ENCODE assay signal across 17 cellular contexts in the genomic region with DNA sequence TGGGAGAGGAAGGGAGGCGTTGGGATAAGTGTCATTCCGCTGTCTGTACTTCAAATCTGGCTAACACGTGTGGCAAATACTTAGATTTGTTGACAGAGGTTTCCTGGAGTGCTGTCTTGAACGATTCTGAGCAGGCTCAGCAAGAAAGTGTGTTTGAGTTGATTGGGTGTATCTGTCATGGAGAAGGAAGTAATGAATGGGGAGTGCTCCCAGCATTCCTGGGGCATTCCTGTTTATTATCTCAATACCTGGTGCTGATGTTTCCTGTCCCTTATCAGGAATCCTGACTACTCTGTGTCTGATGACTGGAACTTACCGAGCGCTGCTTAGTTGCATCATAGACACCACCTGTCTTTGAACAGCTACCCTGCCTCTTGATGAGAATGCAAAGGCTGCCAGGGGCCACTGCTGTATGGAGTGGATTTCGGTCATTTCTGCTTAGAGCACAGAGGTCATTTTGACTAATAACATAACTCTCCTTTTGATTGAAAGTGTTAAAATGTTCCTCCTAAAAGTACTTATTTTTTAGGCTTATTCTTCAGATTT. TPM values are rescaled to one million over a fixed set of nuclear protein-coding genes. Genes with fewer than 3 reads are reported as not detected.
A peak's percentile ranks its signal among the peaks of the same experiment; 100 is the strongest.
DNase-seq lines count a peak whose midpoint lies in the region; ATAC-seq, FAIRE-seq and TF ChIP-seq lines count a peak whose summit lies in the region.
"Had no signal": no experiment of that assay in that cellular context is flagged by ENCODE, and none has a peak within 500 bp of the region (broad histone marks: within the 10 kb centered on the region; RNA-seq: fewer than 3 reads in every experiment).

No MANE protein-coding gene starts in this region.

- H3K9me3 ChIP-seq in Panc1 (ENCODE audit: control insufficient read depth, insufficient read depth, low read depth, low read length) (no peaks in the 10 kb centered on the region), hepatocyte (ENCODE audit: low read depth) (no peaks in the 10 kb centered on the region), trophoblast cell (ENCODE audit: insufficient read depth, low read depth, low read length) (no peaks in the 10 kb centered on the region), HepG2 (ENCODE audit: low read length) (no peaks in the 10 kb centered on the region), testis (no peaks in the 10 kb centered on the region)
- H3K9me3 ChIP-seq: BLaER1, Peyer's patch had no signal

- H3K4me2 ChIP-seq in hepatocyte: no peak overlapping the region
- H3K4me2 ChIP-seq in trophoblast cell (ENCODE audit: low read length): no peak overlapping the region
- H3K4me2 ChIP-seq in HepG2 (ENCODE audit: low read depth, low read length): no peak overlapping the region
- H3K4me2 ChIP-seq: BLaER1 had no signal

- peak; percentile 35 for DNase-seq in DMS53 treated with DMSO at 0.1 percent for 48 hours (lab: John Stamatoyannopoulos, UW; ENCODE audit: unreplicated experiment)
- no peak for DNase-seq in Panc1 (ENCODE audit: low read depth, low spot score)
- peak; percentile 40 for DNase-seq in hepatocyte (ENCODE audit: low spot score)
- peak; percentile 87 to 90 for DNase-seq in trophoblast cell
- DNase-seq in stimulated activated naive CD4-positive, alpha-beta T cell (lab: John Stamatoyannopoulos, UW): no peak
- no peak for DNase-seq in HepG2 (ENCODE audit: low spot score)
- no peak for DNase-seq in testis
- DNase-seq: DMS 273 treated with DMSO at 0.1 percent for 48 hours, GM23248, NCI-H1436, NCI-H2081 treated with DMSO at 0.1 percent for 48 hours, NCI-H748 treated with DMSO at 0.1 percent for 48 hours, Peyer's patch, Right ventricle myocardium superior had no signal

- H3K14ac ChIP-seq in trophoblast cell (ENCODE audit: low read length): no peak overlapping the region

- no peaks in the 10 kb centered on the region for H3K79me1 ChIP-seq in trophoblast cell (ENCODE audit: low read length)

- TF ChIP-seq CTCF in Panc1 (IDR thresholded peaks at IDR 0.05): no peak
- TF ChIP-seq CTCF in hepatocyte (IDR thresholded peaks at IDR 0.05; ENCODE audit: poor library complexity): no peak
- no peak for TF ChIP-seq CTCF in HepG2 (CRISPR knock-in tag; IDR thresholded peaks at IDR 0.05)
- no peak for TF ChIP-seq CTCF in testis (IDR thresholded peaks at IDR 0.05)

- intact Hi-C loops in Panc1 (cut with micrococcal nuclease; ENCODE audit: unreplicated experiment): no loop called here
- intact Hi-C loops in HepG2 (cut with micrococcal nuclease; ENCODE audit: unreplicated experiment): no loop called here
- intact Hi-C loops in testis (cut with DNase I; ENCODE audit: low total_unique reads): no loop called here

- CTCF ChIA-PET in Panc1 (lab: Charles Lee) (interaction anchor here (0.7 kb wide), 1 partner anchor 68 kb away, joined by 4 read pairs; no protein-coding TSS in a partner anchor), HepG2 (lab: Yijun Ruan, JAX; ENCODE audit: low intra/inter-chr PET ratio, low total read pairs) (no interaction called here)

- H3K4me3 ChIP-seq in Panc1 (ENCODE audit: low read depth in 2 of 2, low read length in 2 of 2): no peak overlapping the region
- no peak overlapping the region for H3K4me3 ChIP-seq in hepatocyte
- no peak overlapping the region for H3K4me3 ChIP-seq in trophoblast cell (ENCODE audit: low read depth, low read length)
- H3K4me3 ChIP-seq in HepG2 (replicated peaks in 1 of 3; ENCODE audit: insufficient read depth in 1 of 3, low read depth in 2 of 3, low read length in 3 of 3): no peak overlapping the region
- H3K4me3 ChIP-seq in testis: no peak overlapping the region
- H3K4me3 ChIP-seq: BLaER1, GM23248, Peyer's patch had no signal

- H3K9ac ChIP-seq in trophoblast cell (ENCODE audit: low read length): no peak overlapping the region
- H3K9ac ChIP-seq in HepG2 (ENCODE audit: insufficient read depth, low read depth, low read length): no peak overlapping the region
- H3K9ac ChIP-seq: BLaER1, GM23248 had no signal

- no peak overlapping the region for H2AK5ac ChIP-seq in trophoblast cell (ENCODE audit: low read length)

- TF ChIP-seq POLR2A in HepG2 (IDR thresholded peaks at IDR 0.05; ENCODE audit: insufficient read depth in 1 of 2, low read depth in 2 of 2, low read length in 2 of 2) (no peak), testis (IDR thresholded peaks at IDR 0.05) (no peak)

- no peak for TF ChIP-seq EP300 in HepG2 (IDR thresholded peaks at IDR 0.05; ENCODE audit: low read depth in 2 of 2, low read length in 2 of 2)
- TF ChIP-seq EP300 in HepG2 (CRISPR knock-in tag; IDR thresholded peaks at IDR 0.05; ENCODE audit: borderline replicate concordance): no peak

- no peak overlapping the region for H4K8ac ChIP-seq in trophoblast cell (ENCODE audit: low read depth, low read length)

- in situ Hi-C loops in Panc1 (cut with HindIII; ENCODE audit: low pct_unique_long_range_greater_than_20kb, low sequenced_read_pairs): no loop called here
- in situ Hi-C loops in HepG2 (cut with HindIII; ENCODE audit: extremely low pct_ligation_motif_present, low pct_unique_long_range_greater_than_20kb): no loop called here

- H4K12ac ChIP-seq in trophoblast cell (ENCODE audit: low read depth, low read length): no peak overlapping the region

- no peak overlapping the region for H3K18ac ChIP-seq in trophoblast cell (ENCODE audit: low read length)

- no peak for FAIRE-seq in HepG2 (lab: Jason Lieb, UNC)
- FAIRE-seq: GM18507 had no signal

- no peaks in the 10 kb centered on the region for H4K20me1 ChIP-seq in hepatocyte (ENCODE audit: insufficient read depth, poor library complexity, severe bottlenecking)
- H4K20me1 ChIP-seq in HepG2 (ENCODE audit: insufficient read depth, low read length): no peaks in the 10 kb centered on the region
- H4K20me1 ChIP-seq: BLaER1 had no signal

- H3K9me2 ChIP-seq in hepatocyte (replicated peaks; ENCODE audit: insufficient read depth): no peaks in the 10 kb centered on the region

- H2AFZ ChIP-seq in hepatocyte (no peak overlapping the region), trophoblast cell (ENCODE audit: insufficient read depth, low read length, poor library complexity) (no peak overlapping the region), HepG2 (ENCODE audit: low read length) (no peak overlapping the region)
- H2AFZ ChIP-seq: GM23248 had no signal

- H2BK12ac ChIP-seq in trophoblast cell (ENCODE audit: low read length): no peak overlapping the region

- ATAC-seq in Panc1: no peak
- ATAC-seq in HepG2: no peak
- ATAC-seq: HCT116 had no signal

- POLR2A ChIA-PET in Panc1 (lab: Charles Lee) (no interaction called here), HepG2 (lab: Yijun Ruan, JAX) (no interaction called here)

- H3K27ac ChIP-seq in Panc1 (ENCODE audit: low read length) (no peak overlapping the region), hepatocyte (peak overlapping the region; percentile 11), trophoblast cell (ENCODE audit: low read depth, low read length) (no peak overlapping the region), HepG2 (ENCODE audit: extremely low read length, insufficient read depth, low read length) (no peak overlapping the region), testis (no peak overlapping the region)
- H3K27ac ChIP-seq: BLaER1, GM23248, Peyer's patch had no signal

- H3K4me1 ChIP-seq in Panc1 (ENCODE audit: control insufficient read depth, insufficient read depth, low read length) (no peaks in the 10 kb centered on the region), hepatocyte (ENCODE audit: insufficient read depth) (no peaks in the 10 kb centered on the region), trophoblast cell (ENCODE audit: control insufficient read depth in 1 of 2, insufficient read depth in 2 of 2, low read length in 2 of 2) (peaks cover 0 to 7% of the 10 kb centered on the region in 2 experiments), HepG2 (ENCODE audit: insufficient read depth, low read length) (no peaks in the 10 kb centered on the region), testis (no peaks in the 10 kb centered on the region)
- H3K4me1 ChIP-seq: BLaER1, Peyer's patch had no signal

- H4K91ac ChIP-seq in trophoblast cell (ENCODE audit: low read depth, low read length): no peak overlapping the region

- H3K27me3 ChIP-seq in Panc1 (ENCODE audit: control insufficient read depth, insufficient read depth, low read length) (no peaks in the 10 kb centered on the region), hepatocyte (no peaks in the 10 kb centered on the region), trophoblast cell (ENCODE audit: insufficient read depth, low read length) (no peaks in the 10 kb centered on the region), HepG2 (ENCODE audit: control insufficient read depth in 1 of 2, insufficient read depth in 2 of 2, low read length in 2 of 2) (no peaks in the 10 kb centered on the region), testis (no peaks in the 10 kb centered on the region)
- H3K27me3 ChIP-seq: BLaER1, Peyer's patch had no signal

- BruUV-seq in Panc1 (replicated peaks; lab: Mats Ljungman, UMichigan): TSS peak; percentile 44
- no TSS peak for BruUV-seq in HepG2 (replicated peaks; lab: Mats Ljungman, UMichigan)

- WGBS in hepatocyte (ENCODE audit: low lambda C conversion rate, missing lambda C conversion rate): 44% methylated on average over 7 of the region's 7 CpGs
- no CpG with 5 or more reads among the region's 7 CpGs for WGBS in trophoblast cell (ENCODE audit: extremely low coverage, insufficient coverage, insufficient read length)
- WGBS in HepG2 (ENCODE audit: low lambda C conversion rate): 90% methylated on average over 7 of the region's 7 CpGs
- WGBS in testis, 2 donors: 82 to 89% methylated on average over 7 of the region's 7 CpGs

- TF ChIP-seq RAD21 in HepG2 (CRISPR knock-in tag; IDR thresholded peaks at IDR 0.05): no peak

- H3K79me2 ChIP-seq in hepatocyte (no peaks in the 10 kb centered on the region), trophoblast cell (ENCODE audit: control insufficient read depth, insufficient read depth, low read length, poor library complexity) (no peaks in the 10 kb centered on the region), HepG2 (ENCODE audit: insufficient read depth, low read length) (no peaks in the 10 kb centered on the region)

- no peak overlapping the region for H2BK120ac ChIP-seq in trophoblast cell (ENCODE audit: insufficient read depth, low read length, poor library complexity)

- H3K36me3 ChIP-seq in Panc1 (ENCODE audit: control insufficient read depth, insufficient read depth, low read length) (no peaks in the 10 kb centered on the region), hepatocyte (replicated peaks; ENCODE audit: insufficient read depth, low read depth) (no peaks in the 10 kb centered on the region), trophoblast cell (ENCODE audit: control insufficient read depth in 1 of 2, insufficient read depth in 2 of 2, low read length in 2 of 2) (no peaks in the 10 kb centered on the region), HepG2 (replicated peaks in 1 of 2; ENCODE audit: control insufficient read depth in 1 of 2, insufficient read depth in 2 of 2, low read length in 2 of 2) (peaks cover 0 to 34% of the 10 kb centered on the region in 2 experiments; a peak in 4 of 5 replicates), testis (ENCODE audit: low read depth, missing control alignments) (no peaks in the 10 kb centered on the region)
- H3K36me3 ChIP-seq: Peyer's patch had no signal

- H3K23ac ChIP-seq in trophoblast cell (ENCODE audit: low read length): no peak overlapping the region

- no peak overlapping the region for H2BK5ac ChIP-seq in trophoblast cell (ENCODE audit: low read depth, low read length, poor library complexity)

- no peak overlapping the region for H3K4ac ChIP-seq in trophoblast cell (ENCODE audit: low read depth, low read length)

RNA-seq across cellular contexts. Expression of gene TMEM248, which starts 40.9 kb away (rescaled TPM):
- total RNA-seq in Panc1 (2021; ENCODE audit: unreplicated experiment) (176 TPM), hepatocyte (80.3 and 82.2 TPM in 2 replicates), HepG2 (2016; rRNA removed; fragmentation: Illumina TruSeq; extraction: Trizol) (34.7 and 54.3 TPM in 2 replicates), testis (100 to 1,000 TPM; 181 to 221 TPM)
- polyA plus RNA-seq in Panc1 (2012; ENCODE audit: insufficient read length): 123 TPM
- polyA plus RNA-seq in hepatocyte (86.9 and 91.5 TPM in 2 replicates), HepG2 (2011; rRNA removed) (108 and 109 TPM in 2 replicates), testis (ENCODE audit: insufficient read depth, low read depth, low replicate concordance) (139 TPM)
- polyA plus RNA-seq in trophoblast cell (2013): 92.6 and 97.8 TPM in 2 replicates
- total RNA-seq in HepG2 (2016; cell fraction: cytosol; rRNA removed; fragmentation: Illumina TruSeq; extraction: Trizol; ENCODE audit: low read depth): 30.6 and 37.1 TPM in 2 replicates
- 29.9 and 47.7 TPM in 2 replicates for total RNA-seq in HepG2 (2016; cell fraction: insoluble cytoplasmic fraction; rRNA removed; fragmentation: Illumina TruSeq; extraction: Trizol)
- total RNA-seq in HepG2 (2016; cell fraction: membrane; rRNA removed; fragmentation: Illumina TruSeq; extraction: Trizol): 57.4 and 75.9 TPM in 2 replicates
- 37.8 and 43.1 TPM in 2 replicates for total RNA-seq in HepG2 (2016; cell fraction: nucleus; rRNA removed; fragmentation: Illumina TruSeq; extraction: Trizol)
- polyA plus RNA-seq in HepG2 (2011; cell fraction: cytosol; rRNA removed): 93.8 and 126 TPM in 2 replicates
- polyA plus RNA-seq in HepG2 (2011; cell fraction: nucleus; rRNA removed): 77.0 and 77.8 TPM in 2 replicates
- 33.0 and 33.6 TPM in 2 replicates for polyA plus RNA-seq in HepG2 (2012)
- polyA plus RNA-seq in HepG2 (2016; cell fraction: cytosol; fragmentation: Illumina TruSeq; extraction: Trizol; ENCODE audit: low read depth): 39.8 and 58.7 TPM in 2 replicates
- polyA plus RNA-seq in HepG2 (2016; cell fraction: insoluble cytoplasmic fraction; fragmentation: Illumina TruSeq; extraction: Trizol; ENCODE audit: low read depth): 42.2 and 44.2 TPM in 2 replicates
- polyA plus RNA-seq in HepG2 (2016; cell fraction: membrane; fragmentation: Illumina TruSeq; extraction: Trizol; ENCODE audit: low read depth): 71.5 and 81.1 TPM in 2 replicates
- 66.2 and 69.8 TPM in 2 replicates for polyA plus RNA-seq in HepG2 (2016; cell fraction: nucleus; fragmentation: Illumina TruSeq; extraction: Trizol; ENCODE audit: insufficient read depth, low read depth)
- polyA minus RNA-seq in HepG2 (2011; rRNA and poly(A)+ RNA removed; ENCODE audit: low replicate concordance): 344 and 346 TPM in 2 replicates
- 58.0 and 58.5 TPM in 2 replicates for polyA minus RNA-seq in HepG2 (2011; cell fraction: cytosol; rRNA and poly(A)+ RNA removed)
- polyA minus RNA-seq in HepG2 (2011; cell fraction: nucleus; rRNA and poly(A)+ RNA removed): 42.7 and 51.5 TPM in 2 replicates

Comparison
In these comparisons a context has a peak if more than half of its experiments do, and no peak if none do; other contexts are left out.
1. DNase-seq: peak in DMS53 treated with DMSO at 0.1 percent for 48 hours (single experiment), hepatocyte (single experiment) and trophoblast cell (2 of 2); none in Panc1 (single experiment), stimulated activated naive CD4-positive, alpha-beta T cell (0 of 6), HepG2 (single experiment) and testis (single experiment).